ENCODE assay signal across 16 cellular contexts in genomic region chr16:56807011-56807675, GRCh38. TPM values are rescaled to one million over a fixed set of nuclear protein-coding genes. Genes with fewer than 3 reads are reported as not detected.
DNase-seq lines count a peak whose midpoint lies in the region; ATAC-seq, FAIRE-seq and TF ChIP-seq lines count a peak whose summit lies in the region.
"Had no signal": no experiment of that assay in that cellular context is flagged by ENCODE, and none has a peak within 500 bp of the region (broad histone marks: within the 10 kb centered on the region; RNA-seq: fewer than 3 reads in every experiment).

No MANE protein-coding gene starts in this region.

- no peaks in the 10 kb centered on the region for H3K9me3 Mint-ChIP-seq in Caco-2 (ENCODE audit: unreplicated experiment)
- H3K9me3 Mint-ChIP-seq in nephron progenitor cell = no peaks in the 10 kb centered on the region
- no peaks in the 10 kb centered on the region for H3K9me3 Mint-ChIP-seq in activated CD8-positive, alpha-beta T cell treated with anti-CD3 and anti-CD28 coated beads, Interleukin-2, amount 10 ng/mL, durations not matched to agents 7 days and 5 days (ENCODE audit: insufficient read depth)
- H3K9me3 Mint-ChIP-seq: activated CD8-positive, alpha-beta T cell treated with anti-CD3 and anti-CD28 coated beads for 36 hours; CD4-positive, alpha-beta T cell; stimulated activated naive B cell treated with anti-CD40 and anti-IgM and Interleukin-4, amounts not matched to agents 10 μg/mL and 1 μg/mL and 100 μg/mL, for 72 hours had no signal

- no peaks in the 10 kb centered on the region for H3K27me3 Mint-ChIP-seq in Caco-2 (ENCODE audit: insufficient read depth, unreplicated experiment)
- no peaks in the 10 kb centered on the region for H3K27me3 Mint-ChIP-seq in nephron progenitor cell (ENCODE audit: low read depth, poor library complexity)
- no peaks in the 10 kb centered on the region for H3K27me3 Mint-ChIP-seq in activated CD8-positive, alpha-beta T cell treated with anti-CD3 and anti-CD28 coated beads, Interleukin-2, amount 10 ng/mL, durations not matched to agents 7 days and 5 days (ENCODE audit: low read depth)
- H3K27me3 Mint-ChIP-seq: activated CD8-positive, alpha-beta T cell treated with anti-CD3 and anti-CD28 coated beads for 36 hours; CD4-positive, alpha-beta T cell; stimulated activated naive B cell treated with anti-CD40 and anti-IgM and Interleukin-4, amounts not matched to agents 10 μg/mL and 1 μg/mL and 100 μg/mL, for 72 hours had no signal

- WGBS in psoas muscle, 3 donors = 84 to 88% (median 87%) methylated on average over 3 of the region's 3 CpGs

- H3K4me1 ChIP-seq in Caco-2 (peaks cover 40% of the 10 kb centered on the region), psoas muscle (no peaks in the 10 kb centered on the region)
- H3K4me1 ChIP-seq: esophagus muscularis mucosa had no signal

- CTCF ChIA-PET in Caco-2 (lab: Charles Lee) = interaction anchor here (0.6 kb wide), 1 partner anchor 14 kb away, joined by 3 read pairs; no protein-coding TSS in a partner anchor
- CTCF ChIA-PET in activated CD8-positive, alpha-beta T cell treated with anti-CD3 and anti-CD28 coated beads, Interleukin-2, amount 10 ng/mL, durations not matched to agents 7 days and 5 days (lab: Charles Lee) = interaction anchor here (1.0 kb wide), 1 partner anchor 9 kb away, joined by 3 read pairs; no protein-coding TSS in a partner anchor

- TF ChIP-seq CTCF in Caco-2 (IDR thresholded peaks at IDR 0.05; ENCODE audit: insufficient read depth in 1 of 2, low read depth in 1 of 2, low read length in 1 of 2, severe bottlenecking in 1 of 2, unreplicated experiment in 1 of 2) (no peak), bronchial epithelial cell (IDR thresholded peaks at IDR 0.05; ENCODE audit: insufficient read depth, low read length, severe bottlenecking) (no peak), nephron progenitor cell (IDR thresholded peaks at IDR 0.05) (no peak), psoas muscle (IDR thresholded peaks at IDR 0.05) (no peak)

- H3K27me3 ChIP-seq in Caco-2 (replicated peaks; ENCODE audit: control insufficient read depth, insufficient read depth, low read length) = no peaks in the 10 kb centered on the region
- no peaks in the 10 kb centered on the region for H3K27me3 ChIP-seq in bronchial epithelial cell (ENCODE audit: control insufficient read depth, insufficient read depth, low read length)
- H3K27me3 ChIP-seq in psoas muscle (ENCODE audit: insufficient read depth in 3 of 3, low read length in 2 of 3) = no peaks in the 10 kb centered on the region
- H3K27me3 ChIP-seq: esophagus muscularis mucosa had no signal

- POLR2A ChIA-PET in Caco-2 (lab: Charles Lee) = interaction anchor here (0.6 kb wide), 1 partner anchor 12 kb away, joined by 3 read pairs; no protein-coding TSS in a partner anchor
- POLR2A ChIA-PET in activated CD8-positive, alpha-beta T cell treated with anti-CD3 and anti-CD28 coated beads, Interleukin-2, amount 10 ng/mL, durations not matched to agents 7 days and 5 days (lab: Charles Lee) = interaction anchor here (0.7 to 0.9 kb wide), 2 partner anchors 124 to 130 kb away, joined by 3 read pairs; partner anchors contain the start of gene HERPUD1

- H3K36me3 Mint-ChIP-seq in Caco-2 (ENCODE audit: insufficient read depth, unreplicated experiment) (peaks cover 31% of the 10 kb centered on the region), nephron progenitor cell (ENCODE audit: low read depth) (peaks cover 41% of the 10 kb centered on the region)
- peaks cover 28% of the 10 kb centered on the region for H3K36me3 Mint-ChIP-seq in activated CD8-positive, alpha-beta T cell treated with anti-CD3 and anti-CD28 coated beads, Interleukin-2, amount 10 ng/mL, durations not matched to agents 7 days and 5 days (ENCODE audit: low read depth)

- H3K4me3 ChIP-seq in Caco-2 (ENCODE audit: low read depth, low read length) (no peak overlapping the region), bronchial epithelial cell (ENCODE audit: low read depth, low read length) (no peak overlapping the region), psoas muscle (no peak overlapping the region)
- H3K4me3 ChIP-seq: esophagus muscularis mucosa had no signal

- ATAC-seq in HG02763 (IDR thresholded peaks at IDR 0.05; ENCODE audit: unreplicated experiment) (no peak), psoas muscle (no peak)
- ATAC-seq in activated CD8-positive, alpha-beta T cell treated with anti-CD3 and anti-CD28 coated beads, Interleukin-2, amount 10 ng/mL, durations not matched to agents 7 days and 5 days = no peak
- ATAC-seq: activated CD8-positive, alpha-beta T cell treated with anti-CD3 and anti-CD28 coated beads for 36 hours; stimulated activated naive B cell treated with anti-CD40 and anti-IgM and Interleukin-4, amounts not matched to agents 10 μg/mL and 1 μg/mL and 100 μg/mL, for 72 hours had no signal

- H3K4me1 Mint-ChIP-seq in Caco-2 (ENCODE audit: low read depth, unreplicated experiment) = peaks cover 27% of the 10 kb centered on the region
- no peaks in the 10 kb centered on the region for H3K4me1 Mint-ChIP-seq in nephron progenitor cell
- H3K4me1 Mint-ChIP-seq in activated CD8-positive, alpha-beta T cell treated with anti-CD3 and anti-CD28 coated beads, Interleukin-2, amount 10 ng/mL, durations not matched to agents 7 days and 5 days (ENCODE audit: low read depth) = peaks cover 1% of the 10 kb centered on the region
- H3K4me1 Mint-ChIP-seq: stimulated activated naive B cell treated with anti-CD40 and anti-IgM and Interleukin-4, amounts not matched to agents 10 μg/mL and 1 μg/mL and 100 μg/mL, for 72 hours had no signal

- peak; percentile 52 to 67 for DNase-seq in Caco-2
- peak; percentile 84 for DNase-seq in M059J (ENCODE audit: low read depth)
- peak; percentile 33 for DNase-seq in bronchial epithelial cell (ENCODE audit: low read depth)
- DNase-seq in nephron progenitor cell = no peak
- DNase-seq in activated CD8-positive, alpha-beta T cell treated with anti-CD3 and anti-CD28 coated beads, Interleukin-2, amount 10 ng/mL, durations not matched to agents 7 days and 5 days = no peak
- no peak for DNase-seq in psoas muscle
- DNase-seq in HuH-7 (ENCODE audit: low spot score) = no peak
- DNase-seq: activated CD8-positive, alpha-beta T cell treated with anti-CD3 and anti-CD28 coated beads for 36 hours; CD4-positive, alpha-beta T cell; cerebellar nuclear complex; NCI-H1105; RPMI8226; stimulated activated CD4-positive, alpha-beta T cell treated with anti-CD3 and anti-CD28 coated beads, Interleukin-4, amount 100 ng/mL, for 24 hours; stimulated activated naive B cell treated with anti-CD40 and anti-IgM and Interleukin-4, amounts not matched to agents 10 μg/mL and 1 μg/mL and 100 μg/mL, for 72 hours had no signal

- H3K4me3 Mint-ChIP-seq in Caco-2 (ENCODE audit: unreplicated experiment) (no peak overlapping the region), nephron progenitor cell (no peak overlapping the region)
- H3K4me3 Mint-ChIP-seq in activated CD8-positive, alpha-beta T cell treated with anti-CD3 and anti-CD28 coated beads, Interleukin-2, amount 10 ng/mL, durations not matched to agents 7 days and 5 days = no peak overlapping the region
- H3K4me3 Mint-ChIP-seq: activated CD8-positive, alpha-beta T cell treated with anti-CD3 and anti-CD28 coated beads for 36 hours; CD4-positive, alpha-beta T cell; stimulated activated naive B cell treated with anti-CD40 and anti-IgM and Interleukin-4, amounts not matched to agents 10 μg/mL and 1 μg/mL and 100 μg/mL, for 72 hours had no signal

- H3K27ac Mint-ChIP-seq in Caco-2 (ENCODE audit: unreplicated experiment) (peak overlapping the region; percentile 54), nephron progenitor cell (peak overlapping the region; percentile 19)
- H3K27ac Mint-ChIP-seq in activated CD8-positive, alpha-beta T cell treated with anti-CD3 and anti-CD28 coated beads, Interleukin-2, amount 10 ng/mL, durations not matched to agents 7 days and 5 days = no peak overlapping the region
- H3K27ac Mint-ChIP-seq: activated CD8-positive, alpha-beta T cell treated with anti-CD3 and anti-CD28 coated beads for 36 hours; CD4-positive, alpha-beta T cell; stimulated activated naive B cell treated with anti-CD40 and anti-IgM and Interleukin-4, amounts not matched to agents 10 μg/mL and 1 μg/mL and 100 μg/mL, for 72 hours had no signal

- H3K36me3 ChIP-seq in Caco-2 (ENCODE audit: control insufficient read depth, insufficient read depth, low read length) (no peaks in the 10 kb centered on the region; the same call in none of the 2 replicates), bronchial epithelial cell (ENCODE audit: control insufficient read depth, insufficient read depth, low read length) (peaks cover 3% of the 10 kb centered on the region), psoas muscle (ENCODE audit: insufficient read depth in 1 of 2, low read depth in 1 of 2) (peaks cover 6 to 26% of the 10 kb centered on the region in 2 donors)

- intact Hi-C loops in Caco-2 (cut with micrococcal nuclease; ENCODE audit: unreplicated experiment) (no loop called here), psoas muscle (cut with DNase I) (no loop called here)

- BruUV-seq in Caco-2 (replicated peaks; lab: Mats Ljungman, UMichigan) = no TSS peak

- no peak for FAIRE-seq in bronchial epithelial cell (lab: Jason Lieb, UNC)

- no peaks in the 10 kb centered on the region for H3K9me3 ChIP-seq in Caco-2
- H3K9me3 ChIP-seq in psoas muscle = no peaks in the 10 kb centered on the region
- H3K9me3 ChIP-seq: esophagus muscularis mucosa had no signal

- H3K27ac ChIP-seq in psoas muscle = no peak overlapping the region
- H3K27ac ChIP-seq: esophagus muscularis mucosa had no signal

RNA-seq across cellular contexts. Expression of gene SLC12A3, which starts 57.9 kb away (rescaled TPM):
- total RNA-seq in Caco-2 (2022) (0.67 and 0.73 TPM in 2 replicates), bronchial epithelial cell (not detected in 2 replicates), psoas muscle (under 1 TPM in 1 of 4 donors, not detected in 3; 0.06 TPM)
- not detected in 2 replicates for total RNA-seq in M059J (2014; rRNA removed; shearing (Covaris generic))
- not detected for total RNA-seq in activated CD8-positive, alpha-beta T cell treated with anti-CD3 and anti-CD28 coated beads, Interleukin-2, amount 10 ng/mL, durations not matched to agents 7 days and 5 days
- polyA plus RNA-seq in psoas muscle = under 1 TPM in 1 of 3 donors, not detected in 2; 0.01 TPM
- total RNA-seq: activated CD8-positive, alpha-beta T cell treated with anti-CD3 and anti-CD28 coated beads for 36 hours; CD4-positive, alpha-beta T cell; esophagus muscularis mucosa had no signal

Comparison
In these comparisons a context has a peak if more than half of its experiments do, and no peak if none do; other contexts are left out.
1. DNase-seq: peak in Caco-2 (2 of 2), M059J (single experiment) and bronchial epithelial cell (single experiment); none in nephron progenitor cell (single experiment), activated CD8-positive, alpha-beta T cell treated with anti-CD3 and anti-CD28 coated beads, Interleukin-2, amount 10 ng/mL, durations not matched to agents 7 days and 5 days (single experiment), psoas muscle (0 of 2) and HuH-7 (single experiment).